1 cellular context compared by ENCODE assay signal in the genomic region with DNA sequence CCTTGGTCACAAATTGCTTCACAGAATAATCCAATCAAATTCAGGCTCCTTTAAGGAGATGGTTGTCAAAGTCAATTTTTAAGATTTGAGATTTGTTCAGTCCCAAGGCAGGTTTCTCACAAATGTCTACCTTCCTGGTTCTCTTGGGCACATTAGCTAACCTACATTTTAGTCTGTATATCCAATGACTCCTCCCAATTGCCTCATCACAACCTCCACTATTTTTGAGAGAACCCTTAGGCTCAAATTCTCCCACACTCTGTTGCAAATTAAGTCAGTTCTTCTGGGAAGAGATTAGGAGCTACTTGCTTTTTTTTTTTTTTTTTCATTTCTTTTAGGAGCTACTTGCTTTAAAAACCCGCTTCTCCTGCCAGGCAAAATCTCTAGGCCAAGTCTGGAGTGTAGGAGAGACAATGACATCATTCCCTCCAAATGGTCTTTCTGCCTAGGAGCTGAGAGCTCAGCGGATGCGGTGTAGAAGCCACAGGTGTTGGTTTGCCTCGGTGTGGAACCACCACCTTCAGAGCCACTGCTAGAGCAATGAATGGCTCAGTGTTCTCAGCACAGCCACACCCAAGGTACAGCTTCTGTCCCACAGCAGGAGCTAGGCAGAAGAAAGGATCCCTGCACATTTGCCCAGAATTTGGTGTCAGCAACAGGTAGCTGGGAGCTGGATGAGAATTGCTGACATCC.
A peak's percentile ranks its signal among the peaks of the same experiment; 100 is the strongest.
TF ChIP-seq lines count a peak whose summit lies in the region.

No MANE protein-coding gene starts in this region.

TF ChIP-seq in HepG2, 621 proteins besides CTCF, POLR2A, EP300 and RAD21:
- TF ChIP-seq ATF7 (IDR thresholded peaks at IDR 0.05), result peak; percentile 68
- TF ChIP-seq ATF7 (CRISPR knock-in tag; IDR thresholded peaks at IDR 0.05), result no peak
- peak; percentile 27; the same call in 1 of the 2 replicates for TF ChIP-seq SAP130 (CRISPR knock-in tag; IDR thresholded peaks at IDR 0.05; ENCODE audit: low read depth)
- 0 out of 2 replicates have a peak, but pooled peaks have one; percentile 37 for TF ChIP-seq KDM5B (CRISPR knock-in tag; IDR thresholded peaks at IDR 0.05; ENCODE audit: borderline replicate concordance)
- no peak for TF ChIP-seq ZNF138 (CRISPR knock-in tag; IDR thresholded peaks at IDR 0.05; ENCODE audit: low read depth)
- peak; percentile 71; the same call in 1 of the 2 replicates for TF ChIP-seq ZNF292 (CRISPR knock-in tag; IDR thresholded peaks at IDR 0.05; ENCODE audit: borderline replicate concordance, low read depth)
- TF ChIP-seq, protein P1, sequence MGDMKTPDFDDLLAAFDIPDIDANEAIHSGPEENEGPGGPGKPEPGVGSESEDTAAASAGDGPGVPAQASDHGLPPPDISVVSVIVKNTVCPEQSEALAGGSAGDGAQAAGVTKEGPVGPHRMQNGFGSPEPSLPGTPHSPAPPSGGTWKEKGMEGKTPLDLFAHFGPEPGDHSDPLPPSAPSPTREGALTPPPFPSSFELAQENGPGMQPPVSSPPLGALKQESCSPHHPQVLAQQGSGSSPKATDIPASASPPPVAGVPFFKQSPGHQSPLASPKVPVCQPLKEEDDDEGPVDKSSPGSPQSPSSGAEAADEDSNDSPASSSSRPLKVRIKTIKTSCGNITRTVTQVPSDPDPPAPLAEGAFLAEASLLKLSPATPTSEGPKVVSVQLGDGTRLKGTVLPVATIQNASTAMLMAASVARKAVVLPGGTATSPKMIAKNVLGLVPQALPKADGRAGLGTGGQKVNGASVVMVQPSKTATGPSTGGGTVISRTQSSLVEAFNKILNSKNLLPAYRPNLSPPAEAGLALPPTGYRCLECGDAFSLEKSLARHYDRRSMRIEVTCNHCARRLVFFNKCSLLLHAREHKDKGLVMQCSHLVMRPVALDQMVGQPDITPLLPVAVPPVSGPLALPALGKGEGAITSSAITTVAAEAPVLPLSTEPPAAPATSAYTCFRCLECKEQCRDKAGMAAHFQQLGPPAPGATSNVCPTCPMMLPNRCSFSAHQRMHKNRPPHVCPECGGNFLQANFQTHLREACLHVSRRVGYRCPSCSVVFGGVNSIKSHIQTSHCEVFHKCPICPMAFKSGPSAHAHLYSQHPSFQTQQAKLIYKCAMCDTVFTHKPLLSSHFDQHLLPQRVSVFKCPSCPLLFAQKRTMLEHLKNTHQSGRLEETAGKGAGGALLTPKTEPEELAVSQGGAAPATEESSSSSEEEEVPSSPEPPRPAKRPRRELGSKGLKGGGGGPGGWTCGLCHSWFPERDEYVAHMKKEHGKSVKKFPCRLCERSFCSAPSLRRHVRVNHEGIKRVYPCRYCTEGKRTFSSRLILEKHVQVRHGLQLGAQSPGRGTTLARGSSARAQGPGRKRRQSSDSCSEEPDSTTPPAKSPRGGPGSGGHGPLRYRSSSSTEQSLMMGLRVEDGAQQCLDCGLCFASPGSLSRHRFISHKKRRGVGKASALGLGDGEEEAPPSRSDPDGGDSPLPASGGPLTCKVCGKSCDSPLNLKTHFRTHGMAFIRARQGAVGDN (CRISPR knock-in tag; IDR thresholded peaks at IDR 0.05), result peak; percentile 19; the same call in 1 of the 2 replicates
- TF ChIP-seq, protein P2, sequence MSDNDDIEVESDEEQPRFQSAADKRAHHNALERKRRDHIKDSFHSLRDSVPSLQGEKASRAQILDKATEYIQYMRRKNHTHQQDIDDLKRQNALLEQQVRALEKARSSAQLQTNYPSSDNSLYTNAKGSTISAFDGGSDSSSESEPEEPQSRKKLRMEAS (IDR thresholded peaks at IDR 0.05), result peak; percentile 15; the same call in 1 of the 2 replicates
- peak; percentile 37 for TF ChIP-seq TEAD3 (CRISPR knock-in tag; optimal IDR thresholded peaks at IDR 0.05; ENCODE audit: borderline replicate concordance)
- TF ChIP-seq XRCC5 (optimal IDR thresholded peaks at IDR 0.05; ENCODE audit: low read length), result peak; percentile 43
- peak; percentile 44 for TF ChIP-seq ZEB1 (IDR thresholded peaks at IDR 0.05; ENCODE audit: insufficient replicate concordance, low read depth)
- TF ChIP-seq ZSCAN25 (CRISPR knock-in tag; IDR thresholded peaks at IDR 0.05), result no peak
- no peak for TF ChIP-seq ZSCAN20 (CRISPR knock-in tag; IDR thresholded peaks at IDR 0.05; ENCODE audit: borderline replicate concordance)
